In genomic region chr7:26500749-26501352, GRCh38 we compare ENCODE assay signal across 8 cellular contexts.
DNase-seq lines count a peak whose midpoint lies in the region; ATAC-seq and TF ChIP-seq lines count a peak whose summit lies in the region.

No MANE protein-coding gene starts in this region.

- no peak overlapping the region for H3K27ac Mint-ChIP-seq in activated naive CD8-positive, alpha-beta T cell treated with anti-CD3 and anti-CD28 coated beads, Interleukin-2, amount 50 U/mL, for 24 hours

- H3K9me3 Mint-ChIP-seq in activated naive CD8-positive, alpha-beta T cell treated with anti-CD3 and anti-CD28 coated beads, Interleukin-2, amount 50 U/mL, for 24 hours = no peaks in the 10 kb centered on the region

- DNase-seq in AG10803 (ENCODE audit: low read depth) (peak; percentile 37), GM13977 (ENCODE audit: low spot score) (peak; percentile 61), NCI-H524 treated with DMSO at 0.1 percent for 48 hours (lab: John Stamatoyannopoulos, UW) (peak; percentile 35), cerebellar cortex (ENCODE audit: low spot score) (peak; percentile 65), pons (ENCODE audit: low spot score) (peak; percentile 30), middle frontal gyrus (ENCODE audit: extremely low spot score, low spot score) (no peak)
- DNase-seq in activated naive CD8-positive, alpha-beta T cell treated with anti-CD3 and anti-CD28 coated beads, Interleukin-2, amount 50 U/mL, for 24 hours = no peak

- no peaks in the 10 kb centered on the region for H3K4me1 Mint-ChIP-seq in activated naive CD8-positive, alpha-beta T cell treated with anti-CD3 and anti-CD28 coated beads, Interleukin-2, amount 50 U/mL, for 24 hours

- no peak overlapping the region for H3K4me3 ChIP-seq in AG10803 (ENCODE audit: low read length)

- ATAC-seq in HG03378 (IDR thresholded peaks at IDR 0.05; ENCODE audit: unreplicated experiment) = no peak
- no peak for ATAC-seq in activated naive CD8-positive, alpha-beta T cell treated with anti-CD3 and anti-CD28 coated beads, Interleukin-2, amount 50 U/mL, for 24 hours

- peaks cover 2% of the 10 kb centered on the region for H3K27me3 Mint-ChIP-seq in activated naive CD8-positive, alpha-beta T cell treated with anti-CD3 and anti-CD28 coated beads, Interleukin-2, amount 50 U/mL, for 24 hours

- peak; percentile 61 for TF ChIP-seq CTCF in AG10803 (conservative IDR thresholded peaks at IDR 0.05; ENCODE audit: low read length)
- TF ChIP-seq CTCF in GM13977 (IDR thresholded peaks at IDR 0.05; ENCODE audit: extremely low read depth, insufficient read depth, missing control alignments) = peak; percentile 71

- no peaks in the 10 kb centered on the region for H3K36me3 Mint-ChIP-seq in activated naive CD8-positive, alpha-beta T cell treated with anti-CD3 and anti-CD28 coated beads, Interleukin-2, amount 50 U/mL, for 24 hours (ENCODE audit: low read depth)

- in situ Hi-C loops in GM13977 (cut with MboI; ENCODE audit: low pct_unique_long_range_greater_than_20kb, low sequenced_read_pairs, unreplicated experiment) = loop anchor here (10.0 to 25.0 kb wide), 2 partner anchors 126 to 414 kb away; no protein-coding TSS in a partner anchor

- H3K4me3 Mint-ChIP-seq in activated naive CD8-positive, alpha-beta T cell treated with anti-CD3 and anti-CD28 coated beads, Interleukin-2, amount 50 U/mL, for 24 hours = no peak overlapping the region

Comparison
In these comparisons a context has a peak if more than half of its experiments do, and no peak if none do; other contexts are left out.
1. DNase-seq: peak in AG10803 (single experiment), GM13977 (single experiment), NCI-H524 treated with DMSO at 0.1 percent for 48 hours (single experiment), cerebellar cortex (single experiment) and pons (single experiment); none in activated naive CD8-positive, alpha-beta T cell treated with anti-CD3 and anti-CD28 coated beads, Interleukin-2, amount 50 U/mL, for 24 hours (single experiment) and middle frontal gyrus (single experiment).